21 cellular contexts compared by ENCODE assay signal in genomic region chr5:107301959-107302840, GRCh38.
DNase-seq lines count a peak whose midpoint lies in the region; ATAC-seq, FAIRE-seq and TF ChIP-seq lines count a peak whose summit lies in the region.
"Had no signal": no experiment of that assay in that cellular context is flagged by ENCODE, and none has a peak within 500 bp of the region (broad histone marks: within the 10 kb centered on the region; RNA-seq: fewer than 3 reads in every experiment).

No MANE protein-coding gene starts in this region.

- H3K79me2 ChIP-seq in GM12878 (ENCODE audit: control insufficient read depth, insufficient read depth, low read length): no peaks in the 10 kb centered on the region

- no peaks in the 10 kb centered on the region for H3K36me3 ChIP-seq in GM12878 (ENCODE audit: control insufficient read depth in 2 of 2, insufficient read depth in 2 of 2, low read length in 1 of 2)
- H3K36me3 ChIP-seq: brain microvascular endothelial cell, thyroid gland had no signal

- TF ChIP-seq CTCF in GM12878 (IDR thresholded peaks at IDR 0.05 in 2 of 3, conservative IDR thresholded peaks at IDR 0.05 in 1 of 3; ENCODE audit: control insufficient read depth in 2 of 3, extremely low read depth in 1 of 3, insufficient read depth in 1 of 3, low read depth in 3 of 3, low read length in 3 of 3) (no peak), foreskin fibroblast (IDR thresholded peaks at IDR 0.05; ENCODE audit: low read depth, low read length) (no peak)

- BruUV-seq in GM12878 (replicated peaks; lab: Mats Ljungman, UMichigan): no TSS peak

- no peak overlapping the region for H3K4me2 ChIP-seq in GM12878 (ENCODE audit: control insufficient read depth, insufficient read depth)

- in situ Hi-C loops in GM12878 (cut with MboI): no loop called here

- 20% methylated on average over 7 of the region's 7 CpGs for WGBS in GM12878 (ENCODE audit: insufficient coverage, insufficient replicate concordance, low lambda C conversion rate, missing lambda C conversion rate)

- H3K27me3 Mint-ChIP-seq in activated CD4-positive, alpha-beta T cell treated with anti-CD3 and anti-CD28 coated beads, Interleukin-2, amount 10 ng/mL, durations not matched to agents 7 days and 5 days: peaks cover 10% of the 10 kb centered on the region

- peak; percentile 66 for ATAC-seq in GM18870 (IDR thresholded peaks at IDR 0.05; ENCODE audit: unreplicated experiment)
- ATAC-seq in HG02588 (IDR thresholded peaks at IDR 0.05; ENCODE audit: unreplicated experiment): peak; percentile 58
- peak; percentile 43 for ATAC-seq in HG02981 (IDR thresholded peaks at IDR 0.05; ENCODE audit: unreplicated experiment)
- ATAC-seq in GM12878: peak; percentile 66
- no peak for ATAC-seq in GM19395 (IDR thresholded peaks at IDR 0.05; ENCODE audit: unreplicated experiment)
- ATAC-seq: sciatic nerve, SK-N-SH treated with all-trans-retinoic acid at 6 μM for 48 hours had no signal

- no peak overlapping the region for H3K4me3 Mint-ChIP-seq in activated CD4-positive, alpha-beta T cell treated with anti-CD3 and anti-CD28 coated beads, Interleukin-2, amount 10 ng/mL, durations not matched to agents 7 days and 5 days
- H3K4me3 Mint-ChIP-seq: activated naive CD4-positive, alpha-beta T cell treated with anti-CD3 and anti-CD28 coated beads for 36 hours; CD8-positive, alpha-beta memory T cell; neural crest cell; stimulated activated naive CD8-positive, alpha-beta T cell treated with anti-CD3 and anti-CD28 coated beads, Interleukin-15, Interleukin-2, amounts not matched to agents 100 ng/mL and 50 ng/mL, for 24 hours had no signal

- no peaks in the 10 kb centered on the region for H4K20me1 ChIP-seq in GM12878 (ENCODE audit: control insufficient read depth, insufficient read depth)

- H3K4me3 ChIP-seq in GM12878 (no peak overlapping the region), foreskin fibroblast (ENCODE audit: low read depth in 1 of 2, low read length in 2 of 2) (no peak overlapping the region)
- H3K4me3 ChIP-seq: thyroid gland had no signal

- no peak for TF ChIP-seq POLR2A in GM12878 (IDR thresholded peaks at IDR 0.05; ENCODE audit: low read depth, low read length)

- TF ChIP-seq EP300 in GM12878 (IDR thresholded peaks at IDR 0.05; ENCODE audit: borderline replicate concordance in 1 of 2, control insufficient read depth in 1 of 2, low read depth in 2 of 2, low read length in 2 of 2): no peak

- no peak overlapping the region for H3K9ac ChIP-seq in GM12878 (ENCODE audit: control insufficient read depth, insufficient read depth, low read length)

- RAD21 ChIA-PET in GM12878 (lab: Charles Lee; ENCODE audit: unreplicated experiment): interaction anchor here (1.1 to 1.5 kb wide), 2 partner anchors 13 to 271 kb away, joined by 3 to 4 read pairs; no protein-coding TSS in a partner anchor

- POLR2A ChIA-PET in GM12878 (lab: Charles Lee): interaction anchor here (0.8 to 1.1 kb wide), 2 partner anchors 13 to 15 kb away, joined by 3 to 5 read pairs; no protein-coding TSS in a partner anchor
- POLR2A ChIA-PET in activated CD4-positive, alpha-beta T cell treated with anti-CD3 and anti-CD28 coated beads, Interleukin-2, amount 10 ng/mL, durations not matched to agents 7 days and 5 days (lab: Charles Lee): no interaction called here

- peak; percentile 68 for FAIRE-seq in GM12878 (lab: Jason Lieb, UNC)

- H2AFZ ChIP-seq in GM12878 (ENCODE audit: control insufficient read depth, low read depth, low read length): no peak overlapping the region

- H3K9me3 Mint-ChIP-seq in activated CD4-positive, alpha-beta T cell treated with anti-CD3 and anti-CD28 coated beads, Interleukin-2, amount 10 ng/mL, durations not matched to agents 7 days and 5 days: no peaks in the 10 kb centered on the region
- H3K9me3 Mint-ChIP-seq: activated naive CD4-positive, alpha-beta T cell treated with anti-CD3 and anti-CD28 coated beads for 36 hours; CD8-positive, alpha-beta memory T cell; neural crest cell; stimulated activated naive CD8-positive, alpha-beta T cell treated with anti-CD3 and anti-CD28 coated beads, Interleukin-15, Interleukin-2, amounts not matched to agents 100 ng/mL and 50 ng/mL, for 24 hours had no signal

- no peak overlapping the region for H3K27ac ChIP-seq in GM12878 (ENCODE audit: control insufficient read depth, insufficient read depth)
- H3K27ac ChIP-seq: brain microvascular endothelial cell, epithelial cell of prostate, thyroid gland had no signal

- CTCF ChIA-PET in GM12878 (lab: Yijun Ruan, JAX): interaction anchor here (0.5 to 1.4 kb wide), 9 partner anchors 8 to 56 kb away, joined by 3 to 4 read pairs (median 3); no protein-coding TSS in a partner anchor
- CTCF ChIA-PET in activated CD4-positive, alpha-beta T cell treated with anti-CD3 and anti-CD28 coated beads, Interleukin-2, amount 10 ng/mL, durations not matched to agents 7 days and 5 days (lab: Charles Lee): no interaction called here

- no peaks in the 10 kb centered on the region; the same call in 2 of the 3 replicates for H3K9me3 ChIP-seq in GM12878 (replicated peaks; ENCODE audit: control insufficient read depth, insufficient read depth, low read length)
- H3K9me3 ChIP-seq: thyroid gland had no signal

- DNase-seq in GM12878 (ENCODE audit: low read depth, low spot score): no peak
- DNase-seq in activated CD4-positive, alpha-beta T cell treated with anti-CD3 and anti-CD28 coated beads, Interleukin-2, amount 10 ng/mL, durations not matched to agents 7 days and 5 days: no peak
- no peak for DNase-seq in activated T-cell treated with anti-CD3 and anti-CD28 coated beads, Interleukin-2, amount 50 U/mL, for 1 hour
- no peak for DNase-seq in foreskin fibroblast
- DNase-seq: activated CD4-positive, alpha-beta T cell treated with anti-CD3 and anti-CD28 coated beads for 48 hours; activated naive CD4-positive, alpha-beta T cell treated with anti-CD3 and anti-CD28 coated beads for 36 hours; activated T-cell treated with anti-CD3 and anti-CD28 coated beads, Interleukin-2, amount 50 U/mL, for 48 hours; brain microvascular endothelial cell; CD8-positive, alpha-beta memory T cell; head of caudate nucleus; NCI-H187 treated with DMSO at 0.1 percent for 48 hours; thyroid gland had no signal

- intact Hi-C loops in GM12878 (cut with micrococcal nuclease; ENCODE audit: unreplicated experiment): loop anchor here (5.0 kb wide), 1 partner anchor 270 kb away; no protein-coding TSS in a partner anchor

- TF ChIP-seq RAD21 in GM12878 (IDR thresholded peaks at IDR 0.05; ENCODE audit: insufficient read depth, low read depth, low read length): no peak

- H3K4me1 ChIP-seq in GM12878 (ENCODE audit: control insufficient read depth, insufficient read depth, low read length): no peaks in the 10 kb centered on the region
- H3K4me1 ChIP-seq: thyroid gland had no signal

- SMC1A ChIA-PET in GM12878 (lab: Charles Lee; ENCODE audit: uncharacterized antibody, unreplicated experiment): interaction anchor here (0.6 to 1.5 kb wide), 17 partner anchors 9 to 269 kb away, joined by 3 to 6 read pairs (median 3); no protein-coding TSS in a partner anchor

- no peaks in the 10 kb centered on the region for H3K36me3 Mint-ChIP-seq in activated CD4-positive, alpha-beta T cell treated with anti-CD3 and anti-CD28 coated beads, Interleukin-2, amount 10 ng/mL, durations not matched to agents 7 days and 5 days (ENCODE audit: low read depth)
- H3K36me3 Mint-ChIP-seq: CD8-positive, alpha-beta memory T cell had no signal

- H3K4me1 Mint-ChIP-seq in activated CD4-positive, alpha-beta T cell treated with anti-CD3 and anti-CD28 coated beads, Interleukin-2, amount 10 ng/mL, durations not matched to agents 7 days and 5 days: peaks cover 2% of the 10 kb centered on the region
- H3K4me1 Mint-ChIP-seq: neural crest cell had no signal

- H3K27ac Mint-ChIP-seq in activated CD4-positive, alpha-beta T cell treated with anti-CD3 and anti-CD28 coated beads, Interleukin-2, amount 10 ng/mL, durations not matched to agents 7 days and 5 days: no peak overlapping the region
- H3K27ac Mint-ChIP-seq: activated naive CD4-positive, alpha-beta T cell treated with anti-CD3 and anti-CD28 coated beads for 36 hours; CD8-positive, alpha-beta memory T cell; stimulated activated naive CD8-positive, alpha-beta T cell treated with anti-CD3 and anti-CD28 coated beads, Interleukin-15, Interleukin-2, amounts not matched to agents 100 ng/mL and 50 ng/mL, for 24 hours had no signal

- no peaks in the 10 kb centered on the region for H3K27me3 ChIP-seq in GM12878 (replicated peaks in 1 of 2; ENCODE audit: control insufficient read depth in 2 of 2, insufficient read depth in 2 of 2, low read length in 1 of 2)
- H3K27me3 ChIP-seq: brain microvascular endothelial cell, thyroid gland had no signal

TF ChIP-seq in GM12878, 131 proteins besides CTCF, POLR2A, EP300 and RAD21 (continues in another document):
- no peak for TF ChIP-seq NR2C2 (IDR thresholded peaks at IDR 0.05; ENCODE audit: borderline replicate concordance, control insufficient read depth, insufficient read length, low read depth)
- no peak for TF ChIP-seq MTA3 (IDR thresholded peaks at IDR 0.05; ENCODE audit: borderline replicate concordance, low read length)
- TF ChIP-seq KLF5 (IDR thresholded peaks at IDR 0.05; ENCODE audit: partially characterized antibody): no peak
- no peak for TF ChIP-seq TAF1 (IDR thresholded peaks at IDR 0.05; ENCODE audit: borderline replicate concordance, low read depth, low read length)
- TF ChIP-seq EED (IDR thresholded peaks at IDR 0.05; ENCODE audit: low read depth): no peak
- no peak for TF ChIP-seq ELK1 (IDR thresholded peaks at IDR 0.05; ENCODE audit: low read depth, low read length)
- TF ChIP-seq SMC3 (IDR thresholded peaks at IDR 0.05; ENCODE audit: borderline replicate concordance, low read length): no peak
- TF ChIP-seq IKZF2 (IDR thresholded peaks at IDR 0.05): peak; percentile 58 to 66; a peak in 3 of 4 replicates
- TF ChIP-seq EGR1 (IDR thresholded peaks at IDR 0.05; ENCODE audit: borderline replicate concordance in 1 of 2, low read depth in 2 of 2, low read length in 2 of 2): no peak
